In the genomic region with DNA sequence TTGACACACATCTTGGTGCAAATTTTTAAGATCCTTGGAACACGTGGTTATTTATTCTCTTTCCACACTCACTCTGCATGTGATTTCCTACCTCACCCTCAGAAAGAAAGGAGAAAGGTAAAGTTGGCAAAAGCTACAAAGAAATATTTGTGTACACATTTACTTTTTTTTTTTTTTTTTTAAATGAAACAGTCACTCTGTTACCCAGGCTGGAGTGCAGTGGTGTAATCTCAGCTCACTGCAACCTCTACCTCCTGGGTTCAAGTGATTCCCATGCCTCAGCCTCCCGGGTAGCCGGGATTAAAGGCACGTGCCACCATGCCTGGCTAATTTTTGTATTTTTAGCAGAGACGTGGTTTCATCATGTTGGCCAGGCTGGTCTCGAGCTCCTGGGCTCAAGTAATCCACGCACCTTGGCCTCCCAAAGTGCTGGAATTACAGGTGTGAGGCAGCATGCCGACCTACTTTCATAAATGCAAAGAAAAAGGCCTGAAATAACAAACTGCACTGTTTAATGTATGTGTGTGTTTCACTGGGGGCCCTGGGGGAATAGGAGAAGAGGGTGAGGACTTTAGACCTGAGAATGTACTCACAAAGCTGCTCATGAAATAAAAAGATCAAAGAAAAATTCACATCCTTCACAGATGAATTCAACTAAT, we compare ENCODE assay signal across 1 cellular context.
TF ChIP-seq lines count a peak whose summit lies in the region.

No MANE protein-coding gene starts in this region.

TF ChIP-seq in HepG2, 621 proteins besides CTCF, POLR2A, EP300 and RAD21 (continued from another document and continues in another):
- TF ChIP-seq ZNF33B (CRISPR knock-in tag; IDR thresholded peaks at IDR 0.05) (no peak), POLR2AphosphoS5 (IDR thresholded peaks at IDR 0.05; ENCODE audit: low read depth, low read length) (no peak), ZNF367 (CRISPR knock-in tag; IDR thresholded peaks at IDR 0.05; ENCODE audit: borderline replicate concordance) (no peak), PREB (CRISPR knock-in tag; IDR thresholded peaks at IDR 0.05) (no peak), NCOA5 (CRISPR knock-in tag; IDR thresholded peaks at IDR 0.05) (no peak), ZNF761 (CRISPR knock-in tag; conservative IDR thresholded peaks at IDR 0.05) (no peak), HMGXB3 (CRISPR knock-in tag; IDR thresholded peaks at IDR 0.05; ENCODE audit: borderline replicate concordance) (no peak), ZNF672 (CRISPR knock-in tag; IDR thresholded peaks at IDR 0.05) (no peak), KDM4B (CRISPR knock-in tag; IDR thresholded peaks at IDR 0.05) (no peak), ETV5 (CRISPR knock-in tag; IDR thresholded peaks at IDR 0.05; ENCODE audit: borderline replicate concordance) (no peak), ZFP82 (CRISPR knock-in tag; IDR thresholded peaks at IDR 0.05; ENCODE audit: borderline replicate concordance) (no peak), ZNF251 (CRISPR knock-in tag; IDR thresholded peaks at IDR 0.05) (no peak), HIVEP1 (CRISPR knock-in tag; IDR thresholded peaks at IDR 0.05) (no peak), SIN3B (IDR thresholded peaks at IDR 0.05; ENCODE audit: low read length) (no peak), CENPT (CRISPR knock-in tag; IDR thresholded peaks at IDR 0.05; ENCODE audit: low read depth) (no peak), ETV6 (CRISPR knock-in tag; conservative IDR thresholded peaks at IDR 0.05) (no peak), ZNF572 (CRISPR knock-in tag; IDR thresholded peaks at IDR 0.05) (no peak), MTA3 (CRISPR knock-in tag; IDR thresholded peaks at IDR 0.05) (no peak), PHB2 (IDR thresholded peaks at IDR 0.05; ENCODE audit: partially characterized antibody) (no peak), RNF2 (conservative IDR thresholded peaks at IDR 0.05; ENCODE audit: low read depth) (no peak), NCOA2 (CRISPR knock-in tag; IDR thresholded peaks at IDR 0.05) (peak; percentile 65), STAT5B (CRISPR knock-in tag; IDR thresholded peaks at IDR 0.05) (no peak), ZNF234 (CRISPR knock-in tag; conservative IDR thresholded peaks at IDR 0.05) (no peak), MEIS2 (CRISPR knock-in tag; IDR thresholded peaks at IDR 0.05) (no peak), ZNF180 (CRISPR knock-in tag; IDR thresholded peaks at IDR 0.05; ENCODE audit: borderline replicate concordance, low read depth) (no peak), PCBP1 (IDR thresholded peaks at IDR 0.05; ENCODE audit: borderline replicate concordance, low read depth, low read length) (no peak), MATR3 (CRISPR knock-in tag; IDR thresholded peaks at IDR 0.05) (no peak)
- TF ChIP-seq, protein P1, sequence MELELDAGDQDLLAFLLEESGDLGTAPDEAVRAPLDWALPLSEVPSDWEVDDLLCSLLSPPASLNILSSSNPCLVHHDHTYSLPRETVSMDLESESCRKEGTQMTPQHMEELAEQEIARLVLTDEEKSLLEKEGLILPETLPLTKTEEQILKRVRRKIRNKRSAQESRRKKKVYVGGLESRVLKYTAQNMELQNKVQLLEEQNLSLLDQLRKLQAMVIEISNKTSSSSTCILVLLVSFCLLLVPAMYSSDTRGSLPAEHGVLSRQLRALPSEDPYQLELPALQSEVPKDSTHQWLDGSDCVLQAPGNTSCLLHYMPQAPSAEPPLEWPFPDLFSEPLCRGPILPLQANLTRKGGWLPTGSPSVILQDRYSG (CRISPR knock-in tag; IDR thresholded peaks at IDR 0.05) = no peak
- TF ChIP-seq, protein P2, sequence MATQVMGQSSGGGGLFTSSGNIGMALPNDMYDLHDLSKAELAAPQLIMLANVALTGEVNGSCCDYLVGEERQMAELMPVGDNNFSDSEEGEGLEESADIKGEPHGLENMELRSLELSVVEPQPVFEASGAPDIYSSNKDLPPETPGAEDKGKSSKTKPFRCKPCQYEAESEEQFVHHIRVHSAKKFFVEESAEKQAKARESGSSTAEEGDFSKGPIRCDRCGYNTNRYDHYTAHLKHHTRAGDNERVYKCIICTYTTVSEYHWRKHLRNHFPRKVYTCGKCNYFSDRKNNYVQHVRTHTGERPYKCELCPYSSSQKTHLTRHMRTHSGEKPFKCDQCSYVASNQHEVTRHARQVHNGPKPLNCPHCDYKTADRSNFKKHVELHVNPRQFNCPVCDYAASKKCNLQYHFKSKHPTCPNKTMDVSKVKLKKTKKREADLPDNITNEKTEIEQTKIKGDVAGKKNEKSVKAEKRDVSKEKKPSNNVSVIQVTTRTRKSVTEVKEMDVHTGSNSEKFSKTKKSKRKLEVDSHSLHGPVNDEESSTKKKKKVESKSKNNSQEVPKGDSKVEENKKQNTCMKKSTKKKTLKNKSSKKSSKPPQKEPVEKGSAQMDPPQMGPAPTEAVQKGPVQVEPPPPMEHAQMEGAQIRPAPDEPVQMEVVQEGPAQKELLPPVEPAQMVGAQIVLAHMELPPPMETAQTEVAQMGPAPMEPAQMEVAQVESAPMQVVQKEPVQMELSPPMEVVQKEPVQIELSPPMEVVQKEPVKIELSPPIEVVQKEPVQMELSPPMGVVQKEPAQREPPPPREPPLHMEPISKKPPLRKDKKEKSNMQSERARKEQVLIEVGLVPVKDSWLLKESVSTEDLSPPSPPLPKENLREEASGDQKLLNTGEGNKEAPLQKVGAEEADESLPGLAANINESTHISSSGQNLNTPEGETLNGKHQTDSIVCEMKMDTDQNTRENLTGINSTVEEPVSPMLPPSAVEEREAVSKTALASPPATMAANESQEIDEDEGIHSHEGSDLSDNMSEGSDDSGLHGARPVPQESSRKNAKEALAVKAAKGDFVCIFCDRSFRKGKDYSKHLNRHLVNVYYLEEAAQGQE (IDR thresholded peaks at IDR 0.05; ENCODE audit: borderline replicate concordance in 1 of 2, low read depth in 1 of 2, low read length in 2 of 2) = no peak
- TF ChIP-seq, protein P3, sequence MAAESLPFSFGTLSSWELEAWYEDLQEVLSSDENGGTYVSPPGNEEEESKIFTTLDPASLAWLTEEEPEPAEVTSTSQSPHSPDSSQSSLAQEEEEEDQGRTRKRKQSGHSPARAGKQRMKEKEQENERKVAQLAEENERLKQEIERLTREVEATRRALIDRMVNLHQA (CRISPR knock-in tag; IDR thresholded peaks at IDR 0.05) = no peak
- TF ChIP-seq, protein P4, sequence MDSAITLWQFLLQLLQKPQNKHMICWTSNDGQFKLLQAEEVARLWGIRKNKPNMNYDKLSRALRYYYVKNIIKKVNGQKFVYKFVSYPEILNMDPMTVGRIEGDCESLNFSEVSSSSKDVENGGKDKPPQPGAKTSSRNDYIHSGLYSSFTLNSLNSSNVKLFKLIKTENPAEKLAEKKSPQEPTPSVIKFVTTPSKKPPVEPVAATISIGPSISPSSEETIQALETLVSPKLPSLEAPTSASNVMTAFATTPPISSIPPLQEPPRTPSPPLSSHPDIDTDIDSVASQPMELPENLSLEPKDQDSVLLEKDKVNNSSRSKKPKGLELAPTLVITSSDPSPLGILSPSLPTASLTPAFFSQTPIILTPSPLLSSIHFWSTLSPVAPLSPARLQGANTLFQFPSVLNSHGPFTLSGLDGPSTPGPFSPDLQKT (CRISPR knock-in tag; IDR thresholded peaks at IDR 0.05; ENCODE audit: borderline replicate concordance) = no peak
- TF ChIP-seq, protein P5, sequence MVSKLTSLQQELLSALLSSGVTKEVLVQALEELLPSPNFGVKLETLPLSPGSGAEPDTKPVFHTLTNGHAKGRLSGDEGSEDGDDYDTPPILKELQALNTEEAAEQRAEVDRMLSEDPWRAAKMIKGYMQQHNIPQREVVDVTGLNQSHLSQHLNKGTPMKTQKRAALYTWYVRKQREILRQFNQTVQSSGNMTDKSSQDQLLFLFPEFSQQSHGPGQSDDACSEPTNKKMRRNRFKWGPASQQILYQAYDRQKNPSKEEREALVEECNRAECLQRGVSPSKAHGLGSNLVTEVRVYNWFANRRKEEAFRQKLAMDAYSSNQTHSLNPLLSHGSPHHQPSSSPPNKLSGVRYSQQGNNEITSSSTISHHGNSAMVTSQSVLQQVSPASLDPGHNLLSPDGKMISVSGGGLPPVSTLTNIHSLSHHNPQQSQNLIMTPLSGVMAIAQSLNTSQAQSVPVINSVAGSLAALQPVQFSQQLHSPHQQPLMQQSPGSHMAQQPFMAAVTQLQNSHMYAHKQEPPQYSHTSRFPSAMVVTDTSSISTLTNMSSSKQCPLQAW (CRISPR knock-in tag; IDR thresholded peaks at IDR 0.05) = no peak; the same call in 1 of the 2 replicates
- TF ChIP-seq, protein P6, sequence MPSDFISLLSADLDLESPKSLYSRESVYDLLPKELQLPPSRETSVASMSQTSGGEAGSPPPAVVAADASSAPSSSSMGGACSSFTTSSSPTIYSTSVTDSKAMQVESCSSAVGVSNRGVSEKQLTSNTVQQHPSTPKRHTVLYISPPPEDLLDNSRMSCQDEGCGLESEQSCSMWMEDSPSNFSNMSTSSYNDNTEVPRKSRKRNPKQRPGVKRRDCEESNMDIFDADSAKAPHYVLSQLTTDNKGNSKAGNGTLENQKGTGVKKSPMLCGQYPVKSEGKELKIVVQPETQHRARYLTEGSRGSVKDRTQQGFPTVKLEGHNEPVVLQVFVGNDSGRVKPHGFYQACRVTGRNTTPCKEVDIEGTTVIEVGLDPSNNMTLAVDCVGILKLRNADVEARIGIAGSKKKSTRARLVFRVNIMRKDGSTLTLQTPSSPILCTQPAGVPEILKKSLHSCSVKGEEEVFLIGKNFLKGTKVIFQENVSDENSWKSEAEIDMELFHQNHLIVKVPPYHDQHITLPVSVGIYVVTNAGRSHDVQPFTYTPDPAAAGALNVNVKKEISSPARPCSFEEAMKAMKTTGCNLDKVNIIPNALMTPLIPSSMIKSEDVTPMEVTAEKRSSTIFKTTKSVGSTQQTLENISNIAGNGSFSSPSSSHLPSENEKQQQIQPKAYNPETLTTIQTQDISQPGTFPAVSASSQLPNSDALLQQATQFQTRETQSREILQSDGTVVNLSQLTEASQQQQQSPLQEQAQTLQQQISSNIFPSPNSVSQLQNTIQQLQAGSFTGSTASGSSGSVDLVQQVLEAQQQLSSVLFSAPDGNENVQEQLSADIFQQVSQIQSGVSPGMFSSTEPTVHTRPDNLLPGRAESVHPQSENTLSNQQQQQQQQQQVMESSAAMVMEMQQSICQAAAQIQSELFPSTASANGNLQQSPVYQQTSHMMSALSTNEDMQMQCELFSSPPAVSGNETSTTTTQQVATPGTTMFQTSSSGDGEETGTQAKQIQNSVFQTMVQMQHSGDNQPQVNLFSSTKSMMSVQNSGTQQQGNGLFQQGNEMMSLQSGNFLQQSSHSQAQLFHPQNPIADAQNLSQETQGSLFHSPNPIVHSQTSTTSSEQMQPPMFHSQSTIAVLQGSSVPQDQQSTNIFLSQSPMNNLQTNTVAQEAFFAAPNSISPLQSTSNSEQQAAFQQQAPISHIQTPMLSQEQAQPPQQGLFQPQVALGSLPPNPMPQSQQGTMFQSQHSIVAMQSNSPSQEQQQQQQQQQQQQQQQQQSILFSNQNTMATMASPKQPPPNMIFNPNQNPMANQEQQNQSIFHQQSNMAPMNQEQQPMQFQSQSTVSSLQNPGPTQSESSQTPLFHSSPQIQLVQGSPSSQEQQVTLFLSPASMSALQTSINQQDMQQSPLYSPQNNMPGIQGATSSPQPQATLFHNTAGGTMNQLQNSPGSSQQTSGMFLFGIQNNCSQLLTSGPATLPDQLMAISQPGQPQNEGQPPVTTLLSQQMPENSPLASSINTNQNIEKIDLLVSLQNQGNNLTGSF (CRISPR knock-in tag; IDR thresholded peaks at IDR 0.05) = no peak
- TF ChIP-seq, protein P7, sequence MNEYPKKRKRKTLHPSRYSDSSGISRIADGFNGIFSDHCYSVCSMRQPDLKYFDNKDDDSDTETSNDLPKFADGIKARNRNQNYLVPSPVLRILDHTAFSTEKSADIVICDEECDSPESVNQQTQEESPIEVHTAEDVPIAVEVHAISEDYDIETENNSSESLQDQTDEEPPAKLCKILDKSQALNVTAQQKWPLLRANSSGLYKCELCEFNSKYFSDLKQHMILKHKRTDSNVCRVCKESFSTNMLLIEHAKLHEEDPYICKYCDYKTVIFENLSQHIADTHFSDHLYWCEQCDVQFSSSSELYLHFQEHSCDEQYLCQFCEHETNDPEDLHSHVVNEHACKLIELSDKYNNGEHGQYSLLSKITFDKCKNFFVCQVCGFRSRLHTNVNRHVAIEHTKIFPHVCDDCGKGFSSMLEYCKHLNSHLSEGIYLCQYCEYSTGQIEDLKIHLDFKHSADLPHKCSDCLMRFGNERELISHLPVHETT (CRISPR knock-in tag; conservative IDR thresholded peaks at IDR 0.05) = no peak
